Comparison of ENCODE assay signal across 9 cellular contexts in genomic region chr11:67504023-67504949, GRCh38. TPM values are rescaled to one million over a fixed set of nuclear protein-coding genes. Genes with fewer than 3 reads are reported as not detected.
DNase-seq lines count a peak whose midpoint lies in the region; ATAC-seq, FAIRE-seq and TF ChIP-seq lines count a peak whose summit lies in the region.
"Had no signal": no experiment of that assay in that cellular context is flagged by ENCODE, and none has a peak within 500 bp of the region (broad histone marks: within the 10 kb centered on the region; RNA-seq: fewer than 3 reads in every experiment).

No MANE protein-coding gene starts in this region.

- TF ChIP-seq CTCF in A549 (IDR thresholded peaks at IDR 0.05): no peak
- no peak for TF ChIP-seq CTCF in GM13977 (IDR thresholded peaks at IDR 0.05; ENCODE audit: extremely low read depth, insufficient read depth, missing control alignments)
- no peak for TF ChIP-seq CTCF in SU-DHL-6 (IDR thresholded peaks at IDR 0.05; ENCODE audit: insufficient read depth, low read length, poor library complexity, severe bottlenecking)
- TF ChIP-seq CTCF in chondrocyte (IDR thresholded peaks at IDR 0.05): no peak
- TF ChIP-seq CTCF in tibial artery (IDR thresholded peaks at IDR 0.05): no peak

- no peak overlapping the region for H4K5ac ChIP-seq in mesendoderm (ENCODE audit: low read length)

- H3K36me3 ChIP-seq in SU-DHL-6 (ENCODE audit: low read length) (no peaks in the 10 kb centered on the region), mesendoderm (ENCODE audit: control insufficient read depth, insufficient read depth, low read length) (no peaks in the 10 kb centered on the region), tibial artery (peaks cover 0 to 19% (median 15%) of the 10 kb centered on the region in 3 donors)

- no peak for TF ChIP-seq RAD21 in A549 (conservative IDR thresholded peaks at IDR 0.05 in 1 of 2, IDR thresholded peaks at IDR 0.05 in 1 of 2)

- intact Hi-C loops in tibial artery (cut with DNase I; ENCODE audit: low total_unique reads): no loop called here

- H3K18ac ChIP-seq in mesendoderm (ENCODE audit: low read length): peak overlapping the region; percentile 35

- H2AFZ ChIP-seq in SU-DHL-6 (ENCODE audit: low read depth, low read length, severe bottlenecking): no peak overlapping the region

- POLR2A ChIA-PET in A549 (lab: Yijun Ruan, JAX): interaction anchor here (1.7 kb wide), 1 partner anchor 102 kb away, joined by 6 read pairs; the partner anchor contains the start of gene PPP1CA

- H3K27me3 Mint-ChIP-seq in chondrocyte (ENCODE audit: low read depth): no peaks in the 10 kb centered on the region

- CTCF ChIA-PET in A549 (lab: Yijun Ruan, JAX): interaction anchor here (2.3 kb wide), 1 partner anchor 112 kb away, joined by 8 read pairs; the partner anchor contains the start of gene RAD9A

- H2BK15ac ChIP-seq in mesendoderm (replicated peaks; ENCODE audit: low read depth): no peak overlapping the region

- no peak for TF ChIP-seq POLR2A in A549 (IDR thresholded peaks at IDR 0.05; ENCODE audit: low read length)

- no peaks in the 10 kb centered on the region; the same call in 1 of the 2 replicates for H4K20me1 ChIP-seq in SU-DHL-6 (ENCODE audit: low read depth, low read length)

- no peaks in the 10 kb centered on the region for H3K9me2 ChIP-seq in SU-DHL-6 (replicated peaks; ENCODE audit: insufficient read depth, low read length)

- peaks cover 24% of the 10 kb centered on the region for H3K79me2 ChIP-seq in SU-DHL-6 (ENCODE audit: insufficient read depth, low read length)
- no peaks in the 10 kb centered on the region for H3K79me2 ChIP-seq in mesendoderm (ENCODE audit: control insufficient read depth, insufficient read depth, low read length)

- DNase-seq in A549 (ENCODE audit: low read depth in 1 of 2, low spot score in 1 of 2) (peak in 1 of 2 experiments; percentile 32), GM13977 (ENCODE audit: low spot score) (peak; percentile 80), chondrocyte (ENCODE audit: low spot score) (peak; percentile 85), mesendoderm (no peak), tibial artery (peak in 1 of 2 donors; percentile 70), NCI-H2029 treated with DMSO at 0.1 percent for 48 hours (lab: John Stamatoyannopoulos, UW) (no peak), NCI-H2171 (lab: John Stamatoyannopoulos, UW) (no peak)

- no peak overlapping the region for H2AK5ac ChIP-seq in mesendoderm (ENCODE audit: low read length)

- H3K79me1 ChIP-seq in mesendoderm (ENCODE audit: low read length): peaks cover 13% of the 10 kb centered on the region

- H4K8ac ChIP-seq in mesendoderm (ENCODE audit: low read depth, low read length): no peak overlapping the region

- peak overlapping the region; percentile 90 for H3K56ac ChIP-seq in mesendoderm (ENCODE audit: low read length)

- peak overlapping the region; percentile 57 for H3K27ac Mint-ChIP-seq in chondrocyte (ENCODE audit: unreplicated experiment)

- H3K9me3 ChIP-seq in A549: no peaks in the 10 kb centered on the region
- no peaks in the 10 kb centered on the region for H3K9me3 ChIP-seq in SU-DHL-6 (ENCODE audit: insufficient read depth, low read length)
- H3K9me3 ChIP-seq in tibial artery: no peaks in the 10 kb centered on the region

- peaks cover 46% of the 10 kb centered on the region for H3K4me1 Mint-ChIP-seq in chondrocyte (ENCODE audit: low read depth)

- no peak for TF ChIP-seq EP300 in A549 (IDR thresholded peaks at IDR 0.05)

- H3K36me3 Mint-ChIP-seq in chondrocyte (ENCODE audit: low read depth): peaks cover 8% of the 10 kb centered on the region

- H3K4me3 ChIP-seq in A549 (peak overlapping the region; percentile 76), SU-DHL-6 (ENCODE audit: insufficient read depth, low read length, poor library complexity, severe bottlenecking) (peak overlapping the region; percentile 98), mesendoderm (ENCODE audit: low read length) (peak overlapping the region; percentile 74), tibial artery (peak overlapping the region; percentile 64 to 80)

- H3K23ac ChIP-seq in mesendoderm (ENCODE audit: low read length): no peak overlapping the region

- H3K4ac ChIP-seq in mesendoderm (ENCODE audit: low read depth, low read length): no peak overlapping the region

- peaks cover 13% of the 10 kb centered on the region for H3F3A ChIP-seq in SU-DHL-6 (ENCODE audit: insufficient read depth)

- 6% methylated on average over 21 of the region's 99 CpGs for WGBS in A549 (ENCODE audit: missing lambda C conversion rate)
- WGBS in mesendoderm (ENCODE audit: extremely low coverage, insufficient coverage, low lambda C conversion rate): no CpG with 5 or more reads among the region's 99 CpGs

- in situ Hi-C loops in GM13977 (cut with MboI; ENCODE audit: low pct_unique_long_range_greater_than_20kb, low sequenced_read_pairs, unreplicated experiment): no loop called here

- peak overlapping the region; percentile 85 for H3K4me2 ChIP-seq in A549
- peak overlapping the region; percentile 76 for H3K4me2 ChIP-seq in SU-DHL-6 (ENCODE audit: low read depth, low read length, poor library complexity, severe bottlenecking)
- peak overlapping the region; percentile 85 for H3K4me2 ChIP-seq in mesendoderm (ENCODE audit: low read length)

- H3K9me3 Mint-ChIP-seq in chondrocyte (ENCODE audit: low read depth): no peaks in the 10 kb centered on the region

- H3K4me1 ChIP-seq in A549: peaks cover 33% of the 10 kb centered on the region
- H3K4me1 ChIP-seq in mesendoderm (ENCODE audit: control insufficient read depth, low read depth, low read length): peaks cover 10% of the 10 kb centered on the region
- H3K4me1 ChIP-seq in tibial artery: peaks cover 0 to 49% (median 43%) of the 10 kb centered on the region in 4 donors

- no peak overlapping the region for H2BK120ac ChIP-seq in mesendoderm (ENCODE audit: low read depth, low read length)

- peak overlapping the region; percentile 87 to 97 for H3K27ac ChIP-seq in A549
- peak overlapping the region; percentile 87 for H3K27ac ChIP-seq in SU-DHL-6 (ENCODE audit: low read depth, low read length)
- H3K27ac ChIP-seq in mesendoderm (ENCODE audit: low read depth, low read length): peak overlapping the region; percentile 60
- H3K27ac ChIP-seq in tibial artery: peak overlapping the region; percentile 92 to 99

- no peak overlapping the region for H2BK5ac ChIP-seq in mesendoderm (ENCODE audit: low read length)

- no peaks in the 10 kb centered on the region for H3K27me3 ChIP-seq in SU-DHL-6 (ENCODE audit: low read length)
- H3K27me3 ChIP-seq in mesendoderm (ENCODE audit: insufficient read depth, low read length, poor library complexity): no peaks in the 10 kb centered on the region
- no peaks in the 10 kb centered on the region for H3K27me3 ChIP-seq in tibial artery

- FAIRE-seq in A549 (lab: Jason Lieb, UNC): no peak

- peak overlapping the region; percentile 98 for H3K9ac ChIP-seq in SU-DHL-6 (ENCODE audit: low read length)
- H3K9ac ChIP-seq in mesendoderm (ENCODE audit: low read length): peak overlapping the region; percentile 82

- no peak for ATAC-seq in A549

- peak overlapping the region; percentile 83 for H3K4me3 Mint-ChIP-seq in chondrocyte (ENCODE audit: unreplicated experiment)

TF ChIP-seq in A549, 52 proteins besides CTCF, POLR2A, EP300 and RAD21 (continues in another document):
- TF ChIP-seq KDM1A (IDR thresholded peaks at IDR 0.05; ENCODE audit: low read depth): no peak

RNA-seq across cellular contexts. Expression of gene PITPNM1, which starts 0.9 kb away (rescaled TPM):
- polyA plus RNA-seq in A549 (2011; rRNA removed): 13.0 and 14.2 TPM in 2 replicates
- polyA plus RNA-seq in A549 (2012; cell fraction: cytosol; rRNA removed): 33.7 and 52.0 TPM in 2 replicates
- polyA plus RNA-seq in A549 (2012; cell fraction: nucleus; rRNA removed): 128 and 212 TPM in 2 replicates
- polyA plus RNA-seq in A549 (2017; fragmentation: RNase III; extraction: RNeasy Plus Mini Kit Qiagen cat#74134 plus additional on column Dnase treatment): 32.6 to 42.0 TPM (median 36.4 TPM) in 3 replicates
- polyA minus RNA-seq in A549 (2011; rRNA and poly(A)+ RNA removed): 19.4 and 20.1 TPM in 2 replicates
- 39.8 to 44.7 TPM (median 40.5 TPM) in 3 replicates for total RNA-seq in chondrocyte
- 26.1 TPM for polyA plus RNA-seq in mesendoderm (2013, experiment 1 of 2)
- 26.5 TPM for polyA plus RNA-seq in mesendoderm (2013, experiment 2 of 2)

RNA-seq across cellular contexts. Expression of gene CDK2AP2, which starts 3.7 kb away (rescaled TPM):
- polyA plus RNA-seq in A549 (2011; rRNA removed) (36.6 and 38.7 TPM in 2 replicates), A549 (2017; fragmentation: RNase III; extraction: RNeasy Plus Mini Kit Qiagen cat#74134 plus additional on column Dnase treatment) (47.8 to 53.1 TPM (median 51.3 TPM) in 3 replicates)
- 109 and 128 TPM in 2 replicates for polyA plus RNA-seq in A549 (2012; cell fraction: cytosol; rRNA removed)
- 112 and 113 TPM in 2 replicates for polyA plus RNA-seq in A549 (2012; cell fraction: nucleus; rRNA removed)
- 50.8 and 61.9 TPM in 2 replicates for polyA minus RNA-seq in A549 (2011; rRNA and poly(A)+ RNA removed)
- total RNA-seq in chondrocyte: 27.5 to 42.5 TPM (median 36.6 TPM) in 3 replicates
- 46.8 TPM for polyA plus RNA-seq in mesendoderm (2013, experiment 1 of 2)
- polyA plus RNA-seq in mesendoderm (2013, experiment 2 of 2): 48.6 TPM

RNA-seq across cellular contexts. Expression of gene CABP2, which starts 19.0 kb away (rescaled TPM):
- polyA plus RNA-seq in A549 (2011; rRNA removed) (not detected in 2 replicates), A549 (2017; fragmentation: RNase III; extraction: RNeasy Plus Mini Kit Qiagen cat#74134 plus additional on column Dnase treatment) (not detected in 3 replicates)
- not detected in 2 replicates for polyA plus RNA-seq in A549 (2012; cell fraction: cytosol; rRNA removed)
- not detected in 2 replicates for polyA plus RNA-seq in A549 (2012; cell fraction: nucleus; rRNA removed)
- not detected in 2 replicates for polyA minus RNA-seq in A549 (2011; rRNA and poly(A)+ RNA removed)
- not detected in 3 replicates for total RNA-seq in chondrocyte
- polyA plus RNA-seq in mesendoderm (2013, experiment 1 of 2): not detected
- polyA plus RNA-seq in mesendoderm (2013, experiment 2 of 2): not detected
- total RNA-seq: renal cortical epithelial cell had no signal

RNA-seq across cellular contexts. Expression of gene AIP, which starts 21.5 kb away (rescaled TPM):
- polyA plus RNA-seq in A549 (2011; rRNA removed) (50.8 and 56.3 TPM in 2 replicates), A549 (2017; fragmentation: RNase III; extraction: RNeasy Plus Mini Kit Qiagen cat#74134 plus additional on column Dnase treatment) (57.1 to 74.1 TPM (median 68.8 TPM) in 3 replicates)
- 125 and 129 TPM in 2 replicates for polyA plus RNA-seq in A549 (2012; cell fraction: cytosol; rRNA removed)
- 104 and 133 TPM in 2 replicates for polyA plus RNA-seq in A549 (2012; cell fraction: nucleus; rRNA removed)
- polyA minus RNA-seq in A549 (2011; rRNA and poly(A)+ RNA removed): 46.6 and 51.7 TPM in 2 replicates
- 53.6 to 58.8 TPM (median 54.3 TPM) in 3 replicates for total RNA-seq in chondrocyte
- 14.4 TPM for polyA plus RNA-seq in mesendoderm (2013, experiment 1 of 2)
- polyA plus RNA-seq in mesendoderm (2013, experiment 2 of 2): 14.2 TPM

RNA-seq across cellular contexts. Expression of gene TMEM134, which starts 35.2 kb away (rescaled TPM):
- polyA plus RNA-seq in A549 (2011; rRNA removed) (18.1 and 18.8 TPM in 2 replicates), A549 (2017; fragmentation: RNase III; extraction: RNeasy Plus Mini Kit Qiagen cat#74134 plus additional on column Dnase treatment) (18.0 to 20.6 TPM (median 18.9 TPM) in 3 replicates)
- polyA plus RNA-seq in A549 (2012; cell fraction: cytosol; rRNA removed): 53.7 and 68.8 TPM in 2 replicates
- polyA plus RNA-seq in A549 (2012; cell fraction: nucleus; rRNA removed): 69.2 and 78.1 TPM in 2 replicates
- polyA minus RNA-seq in A549 (2011; rRNA and poly(A)+ RNA removed): 5.1 and 6.6 TPM in 2 replicates
- 50.9 to 62.4 TPM (median 57.1 TPM) in 3 replicates for total RNA-seq in chondrocyte
- polyA plus RNA-seq in mesendoderm (2013, experiment 1 of 2): 27.8 TPM
- 25.7 TPM for polyA plus RNA-seq in mesendoderm (2013, experiment 2 of 2)

Comparison
In these comparisons a context has a peak if more than half of its experiments do, and no peak if none do; other contexts are left out.
1. DNase-seq: peak in GM13977 (single experiment) and chondrocyte (single experiment); none in mesendoderm (single experiment), NCI-H2029 treated with DMSO at 0.1 percent for 48 hours (single experiment) and NCI-H2171 (single experiment).
2. Peak in every context shown above with its lines, with median percentiles within 50 percentile points of each other: H3K27ac ChIP-seq, H3K4me2 ChIP-seq and H3K4me3 ChIP-seq.